Comparison of ENCODE assay signal across 8 cellular contexts in genomic region chr2:177165731-177166711, GRCh38. TPM values are rescaled to one million over a fixed set of nuclear protein-coding genes. Genes with fewer than 3 reads are reported as not detected.
A peak's percentile ranks its signal among the peaks of the same experiment; 100 is the strongest.
DNase-seq lines count a peak whose midpoint lies in the region; ATAC-seq and TF ChIP-seq lines count a peak whose summit lies in the region.

No MANE protein-coding gene starts in this region.

- H3K27ac ChIP-seq in caudate nucleus (ENCODE audit: low read depth, low read length) (peak overlapping the region; percentile 97), right lobe of liver (peak overlapping the region; percentile 87 to 91 (median 88)), thyroid gland (peak overlapping the region; percentile 78 to 90 (median 80))

- H3K36me3 ChIP-seq in right lobe of liver (no peaks in the 10 kb centered on the region), thyroid gland (no peaks in the 10 kb centered on the region)

- 27% methylated on average over 8 of the region's 8 CpGs for WGBS in right lobe of liver (ENCODE audit: insufficient coverage, low coverage, low lambda C conversion rate, missing lambda C conversion rate)
- WGBS in thyroid gland, 2 donors, result 68 to 77% methylated on average over 8 of the region's 8 CpGs

- H3K4me3 ChIP-seq in right lobe of liver (peak overlapping the region in 1 of 3 donors; percentile 42), thyroid gland (replicated peaks in 1 of 3) (no peak overlapping the region)

- intact Hi-C loops in Right ventricle myocardium inferior (cut with DNase I), result loop anchor here (1.0 to 2.0 kb wide), 5 partner anchors 46 to 593 kb away; partner anchors contain the start of gene HNRNPA3
- intact Hi-C loops in cardiac septum (cut with DNase I), result loop anchor here (1.0 to 10.0 kb wide), 4 partner anchors 46 to 599 kb away; partner anchors contain the start of gene HNRNPA3
- intact Hi-C loops in right lobe of liver (cut with DNase I), result loop anchor here in 1 of 2 donors (10.0 kb wide), 1 partner anchor 99 kb away; the partner anchor contains the start of gene NFE2L2
- intact Hi-C loops in thyroid gland (cut with DNase I), result loop anchor here (2.0 to 10.0 kb wide), 3 partner anchors 49 to 559 kb away; partner anchors contain the start of gene HNRNPA3

- H3K4me1 ChIP-seq in right lobe of liver, result peaks cover 0 to 23% (median 4%) of the 10 kb centered on the region in 4 donors
- H3K4me1 ChIP-seq in thyroid gland, result peaks cover 24 to 28% of the 10 kb centered on the region in 2 donors

- no peak for DNase-seq in Right ventricle myocardium inferior (ENCODE audit: missing footprints)
- no peak for DNase-seq in cardiac septum (ENCODE audit: low spot score)
- peak; percentile 67 to 72 for DNase-seq in NCI-H526 (lab: John Stamatoyannopoulos, UW)
- peak in 11 of 61 donors; percentile 6 to 35 (median 16) for DNase-seq in caudate nucleus (lab: John Stamatoyannopoulos, UW)
- DNase-seq in right lobe of liver, result no peak
- DNase-seq in thyroid gland, result no peak
- DNase-seq in T-helper 9 cell, result no peak

- no peak for TF ChIP-seq CTCF in right lobe of liver (IDR thresholded peaks at IDR 0.05)
- TF ChIP-seq CTCF in thyroid gland (IDR thresholded peaks at IDR 0.05), result no peak

- TF ChIP-seq POLR2A in right lobe of liver (IDR thresholded peaks at IDR 0.05) (no peak), thyroid gland (IDR thresholded peaks at IDR 0.05) (no peak)

- H3K9me3 ChIP-seq in right lobe of liver (no peaks in the 10 kb centered on the region), thyroid gland (no peaks in the 10 kb centered on the region)

- no peaks in the 10 kb centered on the region for H3K27me3 ChIP-seq in right lobe of liver
- no peaks in the 10 kb centered on the region for H3K27me3 ChIP-seq in thyroid gland

- ATAC-seq in Right ventricle myocardium inferior (peak; percentile 36), HG02840 (IDR thresholded peaks at IDR 0.05; ENCODE audit: low FRiP score, unreplicated experiment) (peak; percentile 59), right lobe of liver (peak; percentile 45 to 61 (median 56))

RNA-seq across cellular contexts. Expression of gene HNRNPA3, which starts 46.6 kb away (rescaled TPM):
- total RNA-seq in Right ventricle myocardium inferior (66.6 TPM), cardiac septum (95.7 TPM), right lobe of liver (10 to 100 TPM; 22.4 to 70.4 (median 54.8) TPM), thyroid gland (100 to 1,000 TPM in 1 of 4 donors, 10 to 100 TPM in 3; 80.3 to 115 (median 82.3) TPM)

Comparison
In these comparisons a context has a peak if more than half of its experiments do, and no peak if none do; other contexts are left out.
1. DNase-seq: peak in NCI-H526 (2 of 2); none in Right ventricle myocardium inferior (single experiment), cardiac septum (single experiment), right lobe of liver (0 of 3), thyroid gland (0 of 2) and T-helper 9 cell (single experiment).
2. Peak in every context shown above with its lines, with median percentiles within 50 percentile points of each other: ATAC-seq and H3K27ac ChIP-seq.